In genomic region chr7:7718461-7718860, GRCh38 we compare ENCODE assay signal across 10 cellular contexts. TPM values are rescaled to one million over a fixed set of nuclear protein-coding genes. Genes with fewer than 3 reads are reported as not detected.
DNase-seq lines count a peak whose midpoint lies in the region; ATAC-seq and TF ChIP-seq lines count a peak whose summit lies in the region.
"Had no signal": no experiment of that assay in that cellular context is flagged by ENCODE, and none has a peak within 500 bp of the region (broad histone marks: within the 10 kb centered on the region; RNA-seq: fewer than 3 reads in every experiment).

RPA3 (minus strand) TSS chr7:7718607; CDS start chr7:7640418, 78,189 bp downstream.

- CTCF ChIA-PET in activated CD8-positive, alpha-beta T cell treated with anti-CD3 and anti-CD28 coated beads, Interleukin-2, amount 10 ng/mL, durations not matched to agents 7 days and 5 days (lab: Charles Lee), result interaction anchor here (2.0 kb wide), 2 partner anchors 37 to 42 kb away, joined by 7 to 21 read pairs; no protein-coding TSS in a partner anchor

- H3K4me1 ChIP-seq in right atrium auricular region, result no peaks in the 10 kb centered on the region

- no peak for ATAC-seq in activated CD8-positive, alpha-beta T cell treated with anti-CD3 and anti-CD28 coated beads, Interleukin-2, amount 10 ng/mL, durations not matched to agents 7 days and 5 days
- ATAC-seq in HG03175 (IDR thresholded peaks at IDR 0.05; ENCODE audit: unreplicated experiment), result no peak

- H3K27ac ChIP-seq in right atrium auricular region (no peak within 1 kb of the TSS), temporal lobe (ENCODE audit: low read depth, low read length) (no peak within 1 kb of the TSS)
- H3K27ac ChIP-seq: C4-2B had no signal

- peak within 1 kb of the TSS; percentile 46 for H3K27ac Mint-ChIP-seq in activated CD8-positive, alpha-beta T cell treated with anti-CD3 and anti-CD28 coated beads, Interleukin-2, amount 10 ng/mL, durations not matched to agents 7 days and 5 days

- H3K4me3 Mint-ChIP-seq in activated CD8-positive, alpha-beta T cell treated with anti-CD3 and anti-CD28 coated beads, Interleukin-2, amount 10 ng/mL, durations not matched to agents 7 days and 5 days, result no peak within 1 kb of the TSS

- TF ChIP-seq CTCF in right atrium auricular region (IDR thresholded peaks at IDR 0.05), result no peak

- H3K36me3 ChIP-seq in right atrium auricular region, result no peaks in the 10 kb centered on the region

- DNase-seq in T-helper 1 cell (no peak), right atrium auricular region (ENCODE audit: low spot score) (no peak), SW480 (ENCODE audit: low spot score) (no peak), HuH-7.5 (ENCODE audit: low spot score) (no peak)
- DNase-seq in activated CD8-positive, alpha-beta T cell treated with anti-CD3 and anti-CD28 coated beads, Interleukin-2, amount 10 ng/mL, durations not matched to agents 7 days and 5 days, result no peak
- DNase-seq: activated CD4-positive, alpha-beta T cell treated with anti-CD3 and anti-CD28 coated beads for 1 hour had no signal

- H3K9me3 ChIP-seq in right atrium auricular region, result no peaks in the 10 kb centered on the region

- H3K4me1 Mint-ChIP-seq in activated CD8-positive, alpha-beta T cell treated with anti-CD3 and anti-CD28 coated beads, Interleukin-2, amount 10 ng/mL, durations not matched to agents 7 days and 5 days (ENCODE audit: low read depth), result peaks cover 12% of the 10 kb centered on the region

- H3K36me3 Mint-ChIP-seq in activated CD8-positive, alpha-beta T cell treated with anti-CD3 and anti-CD28 coated beads, Interleukin-2, amount 10 ng/mL, durations not matched to agents 7 days and 5 days (ENCODE audit: low read depth), result peaks cover 2% of the 10 kb centered on the region

- peaks cover 8% of the 10 kb centered on the region for H3K9me3 Mint-ChIP-seq in activated CD8-positive, alpha-beta T cell treated with anti-CD3 and anti-CD28 coated beads, Interleukin-2, amount 10 ng/mL, durations not matched to agents 7 days and 5 days (ENCODE audit: insufficient read depth)

- no peaks in the 10 kb centered on the region for H3K27me3 ChIP-seq in right atrium auricular region

- no peak within 1 kb of the TSS for H3K4me3 ChIP-seq in right atrium auricular region

- intact Hi-C loops in T-helper 1 cell treated with Interleukin-12 subunit alpha and Interleukin-12 subunit beta and Interleukin-4 antibody, amounts not matched to agents 30 ng/mL and 1 ng/mL, for 36 hours (cut with micrococcal nuclease), result loop anchor here (2.0 kb wide), 2 partner anchors 150 to 408 kb away; no protein-coding TSS in a partner anchor

- POLR2A ChIA-PET in activated CD8-positive, alpha-beta T cell treated with anti-CD3 and anti-CD28 coated beads, Interleukin-2, amount 10 ng/mL, durations not matched to agents 7 days and 5 days (lab: Charles Lee), result interaction anchor here (1.1 to 2.2 kb wide), 2 partner anchors 78 to 252 kb away, joined by 3 to 6 read pairs; partner anchors contain the start of gene UMAD1

- no peaks in the 10 kb centered on the region for H3K27me3 Mint-ChIP-seq in activated CD8-positive, alpha-beta T cell treated with anti-CD3 and anti-CD28 coated beads, Interleukin-2, amount 10 ng/mL, durations not matched to agents 7 days and 5 days (ENCODE audit: low read depth)

RNA-seq across cellular contexts. Expression of gene RPA3, which starts in this region (rescaled TPM):
- total RNA-seq in T-helper 1 cell treated with Interleukin-12 subunit alpha and Interleukin-12 subunit beta and Interleukin-4 antibody, amounts not matched to agents 30 ng/mL and 1 ng/mL, for 36 hours, result 69.7 and 74.9 TPM in 2 replicates
- 100 to 1,000 TPM; 117 TPM for total RNA-seq in activated CD8-positive, alpha-beta T cell treated with anti-CD3 and anti-CD28 coated beads, Interleukin-2, amount 10 ng/mL, durations not matched to agents 7 days and 5 days
- 10 to 100 TPM; 15.6 to 18.0 TPM for total RNA-seq in right atrium auricular region
- total RNA-seq in temporal lobe, result 10.8 TPM
